Comparison of ENCODE assay signal across 28 cellular contexts in the genomic region with DNA sequence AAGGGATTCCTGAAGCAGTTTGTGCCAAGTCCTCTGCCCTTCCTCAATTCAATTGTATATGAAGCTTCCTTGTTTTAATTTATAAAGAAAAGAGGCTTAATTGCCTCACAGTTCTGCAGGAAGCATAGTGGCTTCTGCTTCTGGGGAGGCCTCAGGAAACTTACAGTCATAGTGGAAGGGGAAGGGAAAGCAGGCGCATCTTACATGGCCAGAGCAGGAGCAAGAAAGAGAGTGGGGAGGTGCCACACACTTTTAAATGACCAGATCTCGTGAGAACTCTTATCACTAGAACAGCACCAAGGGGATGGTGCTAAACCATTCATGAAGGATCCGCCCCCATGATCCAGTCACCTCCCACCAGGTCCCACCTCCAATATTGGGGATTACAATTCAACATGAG.
DNase-seq lines count a peak whose midpoint lies in the region; ATAC-seq lines count a peak whose summit lies in the region.
"Had no signal": no experiment of that assay in that cellular context is flagged by ENCODE, and none has a peak within 500 bp of the region (broad histone marks: within the 10 kb centered on the region; RNA-seq: fewer than 3 reads in every experiment).

No MANE protein-coding gene starts in this region.

- H3K4me3 Mint-ChIP-seq in stimulated activated memory B cell treated with anti-CD40 and anti-IgM and Interleukin-4, amounts not matched to agents 10 μg/mL and 1 μg/mL and 100 μg/mL, for 72 hours: no peak overlapping the region
- no peak overlapping the region for H3K4me3 Mint-ChIP-seq in activated CD4-positive, alpha-beta memory T cell treated with anti-CD3 and anti-CD28 coated beads for 36 hours
- H3K4me3 Mint-ChIP-seq: activated naive CD4-positive, alpha-beta T cell treated with anti-CD3 and anti-CD28 coated beads, Interleukin-2, amount 10 ng/mL, durations not matched to agents 7 days and 5 days; activated T-cell treated with anti-CD3 and anti-CD28 coated beads, Interleukin-2, amount 50 U/mL, for 24 hours; CD4-positive, CD25-positive, alpha-beta regulatory T cell; neural progenitor cell; T-cell had no signal

- POLR2A ChIA-PET in activated CD4-positive, alpha-beta memory T cell treated with anti-CD3 and anti-CD28 coated beads for 36 hours (lab: Charles Lee): no interaction called here

- ATAC-seq in GM18909 (IDR thresholded peaks at IDR 0.05; ENCODE audit: poor library complexity, unreplicated experiment) (peak; percentile 50), HG02588 (IDR thresholded peaks at IDR 0.05; ENCODE audit: unreplicated experiment) (peak; percentile 71), HG03103 (IDR thresholded peaks at IDR 0.05; ENCODE audit: low read depth, unreplicated experiment) (peak; percentile 56)
- peak; percentile 36 for ATAC-seq in stimulated activated memory B cell treated with anti-CD40 and anti-IgM and Interleukin-4, amounts not matched to agents 10 μg/mL and 1 μg/mL and 100 μg/mL, for 72 hours
- ATAC-seq: K562, left cardiac atrium, T-cell had no signal

- no peaks in the 10 kb centered on the region for H3K27me3 Mint-ChIP-seq in stimulated activated memory B cell treated with anti-CD40 and anti-IgM and Interleukin-4, amounts not matched to agents 10 μg/mL and 1 μg/mL and 100 μg/mL, for 72 hours
- no peaks in the 10 kb centered on the region for H3K27me3 Mint-ChIP-seq in activated CD4-positive, alpha-beta memory T cell treated with anti-CD3 and anti-CD28 coated beads for 36 hours
- H3K27me3 Mint-ChIP-seq: CD4-positive, CD25-positive, alpha-beta regulatory T cell had no signal

- no peaks in the 10 kb centered on the region for H3K4me1 Mint-ChIP-seq in stimulated activated memory B cell treated with anti-CD40 and anti-IgM and Interleukin-4, amounts not matched to agents 10 μg/mL and 1 μg/mL and 100 μg/mL, for 72 hours
- no peaks in the 10 kb centered on the region for H3K4me1 Mint-ChIP-seq in activated CD4-positive, alpha-beta memory T cell treated with anti-CD3 and anti-CD28 coated beads for 36 hours (ENCODE audit: low read depth)
- H3K4me1 Mint-ChIP-seq: activated naive CD4-positive, alpha-beta T cell treated with anti-CD3 and anti-CD28 coated beads, Interleukin-2, amount 10 ng/mL, durations not matched to agents 7 days and 5 days; T-cell had no signal

- H3K9me3 Mint-ChIP-seq in stimulated activated memory B cell treated with anti-CD40 and anti-IgM and Interleukin-4, amounts not matched to agents 10 μg/mL and 1 μg/mL and 100 μg/mL, for 72 hours: peaks cover 2% of the 10 kb centered on the region
- H3K9me3 Mint-ChIP-seq in activated CD4-positive, alpha-beta memory T cell treated with anti-CD3 and anti-CD28 coated beads for 36 hours: no peaks in the 10 kb centered on the region
- H3K9me3 Mint-ChIP-seq: activated naive CD4-positive, alpha-beta T cell treated with anti-CD3 and anti-CD28 coated beads, Interleukin-2, amount 10 ng/mL, durations not matched to agents 7 days and 5 days; activated T-cell treated with anti-CD3 and anti-CD28 coated beads, Interleukin-2, amount 50 U/mL, for 24 hours had no signal

- no peak for DNase-seq in glomerular visceral epithelial cell (ENCODE audit: extremely low spot score)
- DNase-seq in stimulated activated CD4-positive, alpha-beta T cell treated with anti-CD3 and anti-CD28 coated beads, Interleukin-4, amount 100 ng/mL, for 1 hour: no peak
- DNase-seq in activated CD4-positive, alpha-beta memory T cell treated with anti-CD3 and anti-CD28 coated beads for 36 hours: no peak
- DNase-seq: activated CD4-positive, CD25-positive, alpha-beta regulatory T cell treated with anti-CD3 and anti-CD28 coated beads, Interleukin-2, amount 50 U/mL, for 72 hours; activated CD8-positive, alpha-beta memory T cell treated with anti-CD3 and anti-CD28 coated beads for 24 hours; activated naive CD4-positive, alpha-beta T cell treated with anti-CD3 and anti-CD28 coated beads, Interleukin-2, amount 10 ng/mL, durations not matched to agents 7 days and 5 days; activated T-cell treated with anti-CD3 and anti-CD28 coated beads, Interleukin-2, amount 50 U/mL, for 24 hours; amniotic stem cell; CD4-positive, CD25-positive, alpha-beta regulatory T cell; effector memory CD4-positive, alpha-beta T cell; EL; erythroblast; left cardiac atrium; NCI-H146; NCI-H524 treated with DMSO at 0.1 percent for 48 hours; posterior cingulate gyrus; sigmoid colon; SJCRH30; stimulated activated CD4-positive, alpha-beta T cell treated with anti-CD3 and anti-CD28 coated beads, Interleukin-15, amount 100 ng/mL, for 24 hours; stomach; T-cell; tibial artery had no signal

- H3K36me3 Mint-ChIP-seq in stimulated activated memory B cell treated with anti-CD40 and anti-IgM and Interleukin-4, amounts not matched to agents 10 μg/mL and 1 μg/mL and 100 μg/mL, for 72 hours: peaks cover 18% of the 10 kb centered on the region
- H3K36me3 Mint-ChIP-seq in activated CD4-positive, alpha-beta memory T cell treated with anti-CD3 and anti-CD28 coated beads for 36 hours: peaks cover 2% of the 10 kb centered on the region
- H3K36me3 Mint-ChIP-seq: activated naive CD4-positive, alpha-beta T cell treated with anti-CD3 and anti-CD28 coated beads, Interleukin-2, amount 10 ng/mL, durations not matched to agents 7 days and 5 days; CD4-positive, CD25-positive, alpha-beta regulatory T cell; T-cell had no signal

- H3K27ac Mint-ChIP-seq in stimulated activated memory B cell treated with anti-CD40 and anti-IgM and Interleukin-4, amounts not matched to agents 10 μg/mL and 1 μg/mL and 100 μg/mL, for 72 hours: no peak overlapping the region
- H3K27ac Mint-ChIP-seq in activated CD4-positive, alpha-beta memory T cell treated with anti-CD3 and anti-CD28 coated beads for 36 hours: no peak overlapping the region
- H3K27ac Mint-ChIP-seq: activated naive CD4-positive, alpha-beta T cell treated with anti-CD3 and anti-CD28 coated beads, Interleukin-2, amount 10 ng/mL, durations not matched to agents 7 days and 5 days; activated T-cell treated with anti-CD3 and anti-CD28 coated beads, Interleukin-2, amount 50 U/mL, for 24 hours; neural progenitor cell; T-cell had no signal

- CTCF ChIA-PET in activated CD4-positive, alpha-beta memory T cell treated with anti-CD3 and anti-CD28 coated beads for 36 hours (lab: Charles Lee): no interaction called here

- intact Hi-C loops in activated CD4-positive, alpha-beta memory T cell treated with anti-CD3 and anti-CD28 coated beads for 36 hours (cut with micrococcal nuclease): no loop called here
